12 cellular contexts compared by ENCODE assay signal in genomic region chr2:220466251-220466691, GRCh38.
"Had no signal": no experiment of that assay in that cellular context is flagged by ENCODE, and none has a peak within 500 bp of the region (broad histone marks: within the 10 kb centered on the region; RNA-seq: fewer than 3 reads in every experiment).

No MANE protein-coding gene starts in this region.

- H3K9me3 ChIP-seq: neutrophil, thoracic aorta had no signal

- H3K36me3 ChIP-seq: neutrophil, thoracic aorta had no signal

- DNase-seq: activated effector memory CD4-positive, alpha-beta T cell treated with Interleukin-2 at 50 U/mL for 16 hours; activated T-cell treated with anti-CD3 and anti-CD28 coated beads, Interleukin-2, amount 50 U/mL, for 24 hours; amniotic stem cell; immature natural killer cell; midbrain; stimulated activated CD4-positive, alpha-beta T cell treated with anti-CD3 and anti-CD28 coated beads, Interleukin-4, amount 100 ng/mL, for 1 hour; stimulated activated CD8-positive, alpha-beta memory T cell treated with anti-CD3 and anti-CD28 coated beads, Interleukin-4, amount 100 ng/mL, for 48 hours; stimulated activated naive CD8-positive, alpha-beta T cell treated with anti-CD3 and anti-CD28 coated beads, Interleukin-15, amount 100 ng/mL, for 72 hours had no signal

- H3K27ac ChIP-seq: neutrophil, thoracic aorta had no signal

- H3K27me3 ChIP-seq: neutrophil had no signal

- H3K4me3 ChIP-seq: lung, thoracic aorta had no signal

- ATAC-seq: activated CD4-positive, CD25-positive, alpha-beta regulatory T cell treated with anti-CD3 and anti-CD28 coated beads, Interleukin-2, amount 50 U/mL, for 24 hours; stimulated activated naive CD8-positive, alpha-beta T cell treated with anti-CD3 and anti-CD28 coated beads, Interleukin-15, amount 100 ng/mL, for 72 hours had no signal
